23 cellular contexts compared by ENCODE assay signal in the genomic region with DNA sequence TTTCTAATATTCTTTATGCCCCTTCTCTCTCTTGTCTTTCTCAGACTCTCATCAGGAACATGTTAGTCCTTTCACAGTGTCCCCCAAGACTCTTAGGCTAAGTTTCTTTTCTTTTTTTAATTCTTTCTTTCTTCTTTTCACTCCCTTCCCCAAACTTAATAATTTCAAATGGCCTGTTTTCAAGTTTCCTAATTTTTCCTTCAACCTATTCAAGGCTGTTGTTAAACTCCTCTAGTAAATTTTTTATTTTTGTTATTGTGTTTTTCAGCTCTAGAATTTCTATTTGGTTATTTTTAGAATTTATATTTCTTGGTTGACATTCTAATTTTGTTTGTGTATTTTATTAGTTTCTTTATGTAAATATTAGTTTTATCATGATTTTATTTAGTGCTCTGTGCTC.
DNase-seq lines count a peak whose midpoint lies in the region; ATAC-seq, FAIRE-seq and TF ChIP-seq lines count a peak whose summit lies in the region.
"Had no signal": no experiment of that assay in that cellular context is flagged by ENCODE, and none has a peak within 500 bp of the region (broad histone marks: within the 10 kb centered on the region; RNA-seq: fewer than 3 reads in every experiment).

No MANE protein-coding gene starts in this region.

- ATAC-seq in HepG2 (no peak), right lobe of liver (no peak), gastrocnemius medialis (no peak)
- ATAC-seq: CD8-positive, alpha-beta T cell had no signal

- H3K9me3 ChIP-seq in HepG2 (ENCODE audit: low read length) (peaks cover 39% of the 10 kb centered on the region), right lobe of liver (no peaks in the 10 kb centered on the region), kidney (ENCODE audit: control insufficient read depth in 1 of 2, low read length in 2 of 2) (peaks cover 0 to 14% of the 10 kb centered on the region in 2 donors), gastrocnemius medialis (no peaks in the 10 kb centered on the region)
- H3K9me3 ChIP-seq: BE2C had no signal

- H3K9ac ChIP-seq in HepG2 (ENCODE audit: insufficient read depth, low read depth, low read length) (no peak overlapping the region), kidney (ENCODE audit: low read length in 2 of 2) (no peak overlapping the region)
- H3K9ac ChIP-seq: BLaER1 had no signal

- no peaks in the 10 kb centered on the region for H4K20me1 ChIP-seq in HepG2 (ENCODE audit: insufficient read depth, low read length)
- H4K20me1 ChIP-seq: BLaER1 had no signal

- TF ChIP-seq POLR2A in HepG2 (IDR thresholded peaks at IDR 0.05; ENCODE audit: insufficient read depth in 1 of 2, low read depth in 2 of 2, low read length in 2 of 2), result no peak
- no peak for TF ChIP-seq POLR2A in right lobe of liver (IDR thresholded peaks at IDR 0.05)
- no peak for TF ChIP-seq POLR2A in gastrocnemius medialis (IDR thresholded peaks at IDR 0.05)

- H3K4me1 ChIP-seq in HepG2 (ENCODE audit: insufficient read depth, low read length) (no peaks in the 10 kb centered on the region), right lobe of liver (no peaks in the 10 kb centered on the region), kidney (ENCODE audit: control insufficient read depth in 1 of 2, insufficient read depth in 1 of 2, low read depth in 1 of 2, low read length in 2 of 2) (no peaks in the 10 kb centered on the region), gastrocnemius medialis (no peaks in the 10 kb centered on the region)
- H3K4me1 ChIP-seq: BE2C, BLaER1 had no signal

- H3K4me3 ChIP-seq in HepG2 (replicated peaks in 1 of 3; ENCODE audit: insufficient read depth in 1 of 3, low read depth in 2 of 3, low read length in 3 of 3) (no peak overlapping the region), right lobe of liver (no peak overlapping the region), kidney (ENCODE audit: low read length in 2 of 2) (no peak overlapping the region), gastrocnemius medialis (no peak overlapping the region)
- H3K4me3 ChIP-seq: BLaER1 had no signal

- POLR2A ChIA-PET in HepG2 (lab: Yijun Ruan, JAX), result no interaction called here

- in situ Hi-C loops in HepG2 (cut with HindIII; ENCODE audit: extremely low pct_ligation_motif_present, low pct_unique_long_range_greater_than_20kb) (no loop called here), gastrocnemius medialis (cut with MboI; ENCODE audit: low sequenced_read_pairs in 4 of 4) (no loop called here)

- no peak for TF ChIP-seq RAD21 in HepG2 (CRISPR knock-in tag; IDR thresholded peaks at IDR 0.05)

- H3K27me3 ChIP-seq in HepG2 (ENCODE audit: control insufficient read depth in 1 of 2, insufficient read depth in 2 of 2, low read length in 2 of 2) (no peaks in the 10 kb centered on the region; a peak in 1 of 5 replicates), right lobe of liver (no peaks in the 10 kb centered on the region), gastrocnemius medialis (no peaks in the 10 kb centered on the region)
- H3K27me3 ChIP-seq: BE2C, BLaER1 had no signal

- no peak for FAIRE-seq in HepG2 (lab: Jason Lieb, UNC)
- peak; percentile 41 for FAIRE-seq in endometrium (lab: Jason Lieb, UNC)
- peak; percentile 82 for FAIRE-seq in kidney (lab: Jason Lieb, UNC)
- FAIRE-seq: GM12891, GM19239 had no signal

- H3K4me2 ChIP-seq in HepG2 (ENCODE audit: low read depth, low read length), result no peak overlapping the region
- H3K4me2 ChIP-seq: BLaER1 had no signal

- TF ChIP-seq CTCF in HepG2 (CRISPR knock-in tag; IDR thresholded peaks at IDR 0.05), result no peak
- no peak for TF ChIP-seq CTCF in right lobe of liver (IDR thresholded peaks at IDR 0.05)
- no peak for TF ChIP-seq CTCF in kidney (IDR thresholded peaks at IDR 0.05; ENCODE audit: borderline replicate concordance, extremely low read depth, insufficient read depth)
- TF ChIP-seq CTCF in gastrocnemius medialis (IDR thresholded peaks at IDR 0.05 in 4 of 5, conservative IDR thresholded peaks at IDR 0.05 in 1 of 5), result no peak

- H3K36me3 ChIP-seq in HepG2 (replicated peaks in 1 of 2; ENCODE audit: control insufficient read depth in 1 of 2, insufficient read depth in 2 of 2, low read length in 2 of 2) (no peaks in the 10 kb centered on the region), right lobe of liver (no peaks in the 10 kb centered on the region), kidney (ENCODE audit: control insufficient read depth in 1 of 2, insufficient read depth in 2 of 2, low read length in 2 of 2) (no peaks in the 10 kb centered on the region), gastrocnemius medialis (no peaks in the 10 kb centered on the region)
- H3K36me3 ChIP-seq: BE2C, BLaER1 had no signal

- H3K27ac ChIP-seq in HepG2 (ENCODE audit: extremely low read length, insufficient read depth, low read length), result no peak overlapping the region
- no peak overlapping the region for H3K27ac ChIP-seq in right lobe of liver
- no peak overlapping the region for H3K27ac ChIP-seq in kidney (ENCODE audit: low read depth in 2 of 2, low read length in 2 of 2)
- H3K27ac ChIP-seq in gastrocnemius medialis, result no peak overlapping the region
- H3K27ac ChIP-seq: 22Rv1, BLaER1 had no signal

- DNase-seq in HepG2 (ENCODE audit: low spot score), result no peak
- DNase-seq in right lobe of liver, result no peak
- DNase-seq in kidney, result no peak
- no peak for DNase-seq in iPS-NIHi11 (ENCODE audit: low spot score)
- DNase-seq in gastrocnemius medialis, result no peak
- DNase-seq: ACHN; BE2C; C1 segment of cervical spinal cord; CD4-positive, CD25-positive, alpha-beta regulatory T cell; CD8-positive, alpha-beta T cell; COR-L47; DMS 273 treated with DMSO at 0.1 percent for 48 hours; DMS153; DMS53; DMS79; DND-41; EL; GDM1 had no signal

- CTCF ChIA-PET in HepG2 (lab: Yijun Ruan, JAX; ENCODE audit: low intra/inter-chr PET ratio, low total read pairs), result no interaction called here

- no peak overlapping the region for H2AFZ ChIP-seq in HepG2 (ENCODE audit: low read length)

- BruUV-seq in HepG2 (replicated peaks; lab: Mats Ljungman, UMichigan), result no TSS peak

- intact Hi-C loops in HepG2 (cut with micrococcal nuclease; ENCODE audit: unreplicated experiment) (no loop called here), right lobe of liver (cut with DNase I) (no loop called here), kidney (cut with DNase I) (no loop called here), gastrocnemius medialis (cut with DNase I; ENCODE audit: low total_unique reads) (no loop called here)

- H3K79me2 ChIP-seq in HepG2 (ENCODE audit: insufficient read depth, low read length), result no peaks in the 10 kb centered on the region

- TF ChIP-seq EP300 in HepG2 (IDR thresholded peaks at IDR 0.05; ENCODE audit: low read depth in 2 of 2, low read length in 2 of 2) (no peak), HepG2 (CRISPR knock-in tag; IDR thresholded peaks at IDR 0.05; ENCODE audit: borderline replicate concordance) (no peak)

TF ChIP-seq in HepG2, 621 proteins besides CTCF, POLR2A, EP300 and RAD21:
- TF ChIP-seq KMT2B (CRISPR knock-in tag; IDR thresholded peaks at IDR 0.05) (no peak), RFX5 (IDR thresholded peaks at IDR 0.05; ENCODE audit: low read depth, low read length) (no peak), ZNF160 (CRISPR knock-in tag; IDR thresholded peaks at IDR 0.05) (peak; percentile 61; the same call in 1 of the 2 replicates)
